In the genomic region with DNA sequence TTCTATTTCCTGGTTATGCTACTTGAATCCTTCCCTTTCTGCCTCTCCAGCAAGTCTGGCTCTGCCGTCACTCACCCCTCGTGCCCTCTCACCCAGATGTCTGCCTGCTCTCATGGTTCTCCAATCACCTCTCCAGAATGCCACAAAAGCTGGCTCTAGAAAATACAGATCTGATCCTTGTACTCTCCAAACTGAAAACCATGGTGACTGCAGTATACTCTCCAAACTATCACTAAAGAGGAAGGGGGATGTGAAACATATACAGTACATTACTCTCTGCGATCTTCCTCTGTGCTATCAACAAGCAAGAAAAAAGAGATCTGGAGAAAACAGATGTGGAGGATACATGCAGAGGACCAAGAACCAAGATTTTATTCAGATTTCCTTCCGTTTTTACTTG, we compare ENCODE assay signal across 9 cellular contexts.
A peak's percentile ranks its signal among the peaks of the same experiment; 100 is the strongest.
DNase-seq lines count a peak whose midpoint lies in the region; ATAC-seq, FAIRE-seq and TF ChIP-seq lines count a peak whose summit lies in the region.
"Had no signal": no experiment of that assay in that cellular context is flagged by ENCODE, and none has a peak within 500 bp of the region (broad histone marks: within the 10 kb centered on the region; RNA-seq: fewer than 3 reads in every experiment).

No MANE protein-coding gene starts in this region.

- intact Hi-C loops in right lobe of liver (cut with DNase I), result no loop called here

- H3K27me3 ChIP-seq in GM06990 (replicated peaks; ENCODE audit: control insufficient read depth, insufficient read depth, low read length), result no peaks in the 10 kb centered on the region
- H3K27me3 ChIP-seq in RWPE2 (ENCODE audit: insufficient read depth, poor library complexity, severe bottlenecking), result no peaks in the 10 kb centered on the region
- no peaks in the 10 kb centered on the region for H3K27me3 ChIP-seq in right lobe of liver
- no peaks in the 10 kb centered on the region for H3K27me3 ChIP-seq in neural progenitor cell

- no peaks in the 10 kb centered on the region for H3K36me3 Mint-ChIP-seq in neural progenitor cell

- DNase-seq in GM06990 (ENCODE audit: extremely low read depth, insufficient read length), result peak; percentile 60
- DNase-seq in H4 (ENCODE audit: low spot score), result peak; percentile 41
- DNase-seq in RWPE2 (ENCODE audit: low spot score), result no peak
- DNase-seq in right lobe of liver, result peak in 1 of 3 donors; percentile 36
- DNase-seq in RCC 7860 (ENCODE audit: low spot score), result no peak
- no peak for DNase-seq in AG20443 (ENCODE audit: low spot score)
- no peak for DNase-seq in NCI-H1417 treated with DMSO at 0.1 percent for 48 hours (lab: John Stamatoyannopoulos, UW)
- DNase-seq in neural progenitor cell (ENCODE audit: low spot score), result no peak

- no peak overlapping the region for H3K4me2 ChIP-seq in neural progenitor cell

- WGBS in right lobe of liver (ENCODE audit: insufficient coverage, low coverage, low lambda C conversion rate, missing lambda C conversion rate), result 21% methylated on average over 4 of the region's 4 CpGs

- H3K4me1 Mint-ChIP-seq in neural progenitor cell, result no peaks in the 10 kb centered on the region
- H3K4me1 Mint-ChIP-seq: neural crest cell had no signal

- no peak for TF ChIP-seq POLR2A in right lobe of liver (IDR thresholded peaks at IDR 0.05)

- H3K9me3 Mint-ChIP-seq in neural progenitor cell, result no peaks in the 10 kb centered on the region

- peaks cover 31% of the 10 kb centered on the region for H3K4me1 ChIP-seq in RWPE2 (ENCODE audit: insufficient read depth, poor library complexity, severe bottlenecking)
- H3K4me1 ChIP-seq in right lobe of liver, result peaks cover 3 to 45% (median 19%) of the 10 kb centered on the region in 4 donors
- no peaks in the 10 kb centered on the region for H3K4me1 ChIP-seq in neural progenitor cell

- H3K36me3 ChIP-seq in GM06990 (ENCODE audit: control insufficient read depth, insufficient read depth, low read length) (no peaks in the 10 kb centered on the region), RWPE2 (ENCODE audit: low read depth) (no peaks in the 10 kb centered on the region), right lobe of liver (no peaks in the 10 kb centered on the region), neural progenitor cell (no peaks in the 10 kb centered on the region)

- no peak overlapping the region for H2AFZ ChIP-seq in neural progenitor cell (replicated peaks)

- no peak for ATAC-seq in RWPE2 (ENCODE audit: low read depth)
- ATAC-seq in right lobe of liver, result peak; percentile 52 to 76 (median 60)

- H3K4me3 ChIP-seq in GM06990 (replicated peaks; ENCODE audit: low read depth, low read length), result no peak overlapping the region
- no peak overlapping the region for H3K4me3 ChIP-seq in RWPE2 (ENCODE audit: severe bottlenecking)
- no peak overlapping the region for H3K4me3 ChIP-seq in right lobe of liver
- no peak overlapping the region for H3K4me3 ChIP-seq in neural progenitor cell

- H3K9ac ChIP-seq in neural progenitor cell, result no peak overlapping the region

- no peak for FAIRE-seq in RCC 7860 (lab: Jason Lieb, UNC)

- H3K27me3 Mint-ChIP-seq in neural progenitor cell (ENCODE audit: insufficient read depth, low read depth), result no peaks in the 10 kb centered on the region

- H3K79me2 ChIP-seq in neural progenitor cell (ENCODE audit: low read depth), result no peaks in the 10 kb centered on the region

- H4K20me1 ChIP-seq in neural progenitor cell (ENCODE audit: low read depth), result no peaks in the 10 kb centered on the region

- no peak overlapping the region for H3K4me3 Mint-ChIP-seq in neural progenitor cell
- H3K4me3 Mint-ChIP-seq: neural crest cell had no signal

- H3K27ac ChIP-seq in RWPE2 (ENCODE audit: poor library complexity, severe bottlenecking), result peak overlapping the region; percentile 26
- H3K27ac ChIP-seq in right lobe of liver, result no peak overlapping the region
- H3K27ac ChIP-seq in neural progenitor cell, result no peak overlapping the region

- no peaks in the 10 kb centered on the region for H3F3A ChIP-seq in neural progenitor cell (ENCODE audit: low read depth)

- H3K27ac Mint-ChIP-seq in neural progenitor cell, result no peak overlapping the region

- no peaks in the 10 kb centered on the region for H3K9me3 ChIP-seq in RWPE2 (ENCODE audit: severe bottlenecking)
- H3K9me3 ChIP-seq in right lobe of liver, result no peaks in the 10 kb centered on the region
- H3K9me3 ChIP-seq in neural progenitor cell (ENCODE audit: low read depth), result no peaks in the 10 kb centered on the region

- TF ChIP-seq CTCF in GM06990 (IDR thresholded peaks at IDR 0.05; ENCODE audit: insufficient read depth, low read length, poor library complexity, severe bottlenecking) (no peak), RWPE2 (IDR thresholded peaks at IDR 0.05; ENCODE audit: poor library complexity, severe bottlenecking) (no peak), right lobe of liver (IDR thresholded peaks at IDR 0.05) (no peak), neural progenitor cell (IDR thresholded peaks at IDR 0.05) (no peak)

Comparison
In these comparisons a context has a peak if more than half of its experiments do, and no peak if none do; other contexts are left out.
1. DNase-seq: peak in GM06990 (single experiment) and H4 (single experiment); none in RWPE2 (single experiment), RCC 7860 (single experiment), AG20443 (single experiment), NCI-H1417 treated with DMSO at 0.1 percent for 48 hours (single experiment) and neural progenitor cell (single experiment).